In genomic region chr12:101044512-101045074, GRCh38 we compare ENCODE assay signal across 21 cellular contexts.
"Had no signal": no experiment of that assay in that cellular context is flagged by ENCODE, and none has a peak within 500 bp of the region (broad histone marks: within the 10 kb centered on the region; RNA-seq: fewer than 3 reads in every experiment).

No MANE protein-coding gene starts in this region.

- H3K4me3 Mint-ChIP-seq: activated B cell treated with CpG ODN at 0.5 μM for 24 hours; activated CD4-positive, alpha-beta memory T cell treated with anti-CD3 and anti-CD28 coated beads, Interleukin-2, amount 10 ng/mL, durations not matched to agents 7 days and 5 days; activated CD8-positive, alpha-beta memory T cell treated with anti-CD3 and anti-CD28 coated beads, Interleukin-2, amount 10 ng/mL, durations not matched to agents 7 days and 5 days; activated naive CD8-positive, alpha-beta T cell treated with anti-CD3 and anti-CD28 coated beads for 36 hours; activated T-helper 17 cell treated with anti-CD3 and anti-CD28 coated beads, Interleukin-2, amount 50 U/mL, for 72 hours; naive B cell; neural progenitor cell; stimulated activated effector memory CD8-positive, alpha-beta T cell treated with anti-CD3 and anti-CD28 coated beads, Interleukin-12 subunit alpha, Interleukin-12 subunit beta, amount 100 ng/mL, for 72 hours; T-helper 2 cell treated with Interferon-gamma antibody and Interleukin-4, amounts not matched to agents 5 μg/mL and 100 μg/mL, for 36 hours had no signal

- H3K4me2 ChIP-seq: neural progenitor cell had no signal

- DNase-seq: activated B cell treated with CpG ODN at 0.5 μM for 24 hours; activated CD4-positive, alpha-beta memory T cell treated with anti-CD3 and anti-CD28 coated beads, Interleukin-2, amount 10 ng/mL, durations not matched to agents 7 days and 5 days; activated CD4-positive, alpha-beta T cell treated with anti-CD3 and anti-CD28 coated beads for 48 hours; activated CD8-positive, alpha-beta memory T cell treated with anti-CD3 and anti-CD28 coated beads, Interleukin-2, amount 10 ng/mL, durations not matched to agents 7 days and 5 days; activated naive CD4-positive, alpha-beta T cell; activated naive CD8-positive, alpha-beta T cell treated with anti-CD3 and anti-CD28 coated beads for 36 hours; dorsolateral prefrontal cortex; gastrocnemius medialis; heart left ventricle; left ventricle myocardium superior; mucosa of descending colon; naive B cell; ovary; psoas muscle; right lobe of liver; stimulated activated CD4-positive, alpha-beta T cell treated with anti-CD3 and anti-CD28 coated beads, Interleukin-4, amount 100 ng/mL, for 24 hours; upper lobe of right lung had no signal

- H3K9ac ChIP-seq: neural progenitor cell had no signal

- H3K36me3 ChIP-seq: gastrocnemius medialis, heart left ventricle, neural progenitor cell, ovary, right lobe of liver, upper lobe of right lung had no signal

- H3K27me3 Mint-ChIP-seq: activated B cell treated with CpG ODN at 0.5 μM for 24 hours; activated CD4-positive, alpha-beta memory T cell treated with anti-CD3 and anti-CD28 coated beads, Interleukin-2, amount 10 ng/mL, durations not matched to agents 7 days and 5 days; activated CD8-positive, alpha-beta memory T cell treated with anti-CD3 and anti-CD28 coated beads, Interleukin-2, amount 10 ng/mL, durations not matched to agents 7 days and 5 days; activated T-helper 17 cell treated with anti-CD3 and anti-CD28 coated beads, Interleukin-2, amount 50 U/mL, for 72 hours; naive B cell had no signal

- H3K36me3 Mint-ChIP-seq: activated CD8-positive, alpha-beta memory T cell treated with anti-CD3 and anti-CD28 coated beads, Interleukin-2, amount 10 ng/mL, durations not matched to agents 7 days and 5 days; activated naive CD8-positive, alpha-beta T cell treated with anti-CD3 and anti-CD28 coated beads for 36 hours; naive B cell; neural progenitor cell; stimulated activated effector memory CD8-positive, alpha-beta T cell treated with anti-CD3 and anti-CD28 coated beads, Interleukin-12 subunit alpha, Interleukin-12 subunit beta, amount 100 ng/mL, for 72 hours had no signal

- H3K4me3 ChIP-seq: dorsolateral prefrontal cortex, gastrocnemius medialis, heart left ventricle, mucosa of descending colon, neural progenitor cell, ovary, psoas muscle, right lobe of liver, upper lobe of right lung had no signal

- H3K27ac Mint-ChIP-seq: activated B cell treated with CpG ODN at 0.5 μM for 24 hours; activated CD4-positive, alpha-beta memory T cell treated with anti-CD3 and anti-CD28 coated beads, Interleukin-2, amount 10 ng/mL, durations not matched to agents 7 days and 5 days; activated CD8-positive, alpha-beta memory T cell treated with anti-CD3 and anti-CD28 coated beads, Interleukin-2, amount 10 ng/mL, durations not matched to agents 7 days and 5 days; activated naive CD8-positive, alpha-beta T cell treated with anti-CD3 and anti-CD28 coated beads for 36 hours; activated T-helper 17 cell treated with anti-CD3 and anti-CD28 coated beads, Interleukin-2, amount 50 U/mL, for 72 hours; naive B cell; neural progenitor cell; stimulated activated effector memory CD8-positive, alpha-beta T cell treated with anti-CD3 and anti-CD28 coated beads, Interleukin-12 subunit alpha, Interleukin-12 subunit beta, amount 100 ng/mL, for 72 hours; T-helper 2 cell treated with Interferon-gamma antibody and Interleukin-4, amounts not matched to agents 5 μg/mL and 100 μg/mL, for 36 hours had no signal

- H3K9me3 ChIP-seq: gastrocnemius medialis, heart left ventricle, mucosa of descending colon, ovary, psoas muscle, right lobe of liver, upper lobe of right lung had no signal

- H3K4me1 Mint-ChIP-seq: activated B cell treated with CpG ODN at 0.5 μM for 24 hours; activated CD4-positive, alpha-beta memory T cell treated with anti-CD3 and anti-CD28 coated beads, Interleukin-2, amount 10 ng/mL, durations not matched to agents 7 days and 5 days; activated CD8-positive, alpha-beta memory T cell treated with anti-CD3 and anti-CD28 coated beads, Interleukin-2, amount 10 ng/mL, durations not matched to agents 7 days and 5 days; activated naive CD8-positive, alpha-beta T cell treated with anti-CD3 and anti-CD28 coated beads for 36 hours; activated T-helper 17 cell treated with anti-CD3 and anti-CD28 coated beads, Interleukin-2, amount 50 U/mL, for 72 hours; naive B cell; neural progenitor cell; stimulated activated effector memory CD8-positive, alpha-beta T cell treated with anti-CD3 and anti-CD28 coated beads, Interleukin-12 subunit alpha, Interleukin-12 subunit beta, amount 100 ng/mL, for 72 hours had no signal

- H3K9me3 Mint-ChIP-seq: activated B cell treated with CpG ODN at 0.5 μM for 24 hours; activated CD4-positive, alpha-beta memory T cell treated with anti-CD3 and anti-CD28 coated beads, Interleukin-2, amount 10 ng/mL, durations not matched to agents 7 days and 5 days; activated naive CD8-positive, alpha-beta T cell treated with anti-CD3 and anti-CD28 coated beads for 36 hours; neural progenitor cell; stimulated activated effector memory CD8-positive, alpha-beta T cell treated with anti-CD3 and anti-CD28 coated beads, Interleukin-12 subunit alpha, Interleukin-12 subunit beta, amount 100 ng/mL, for 72 hours; T-helper 2 cell treated with Interferon-gamma antibody and Interleukin-4, amounts not matched to agents 5 μg/mL and 100 μg/mL, for 36 hours had no signal

- H3K4me1 ChIP-seq: gastrocnemius medialis, neural progenitor cell, psoas muscle, right lobe of liver, upper lobe of right lung had no signal

- H3K27ac ChIP-seq: gastrocnemius medialis, heart left ventricle, neural progenitor cell, psoas muscle, right lobe of liver, upper lobe of right lung had no signal

- H3K27me3 ChIP-seq: dorsolateral prefrontal cortex, gastrocnemius medialis, heart left ventricle, neural progenitor cell, ovary, right lobe of liver, upper lobe of right lung had no signal

- H2AFZ ChIP-seq: neural progenitor cell had no signal
